Comparison of ENCODE assay signal across 24 cellular contexts in genomic region chr10:113533801-113534200, GRCh38. TPM values are rescaled to one million over a fixed set of nuclear protein-coding genes. Genes with fewer than 3 reads are reported as not detected.
"Had no signal": no experiment of that assay in that cellular context is flagged by ENCODE, and none has a peak within 500 bp of the region (broad histone marks: within the 10 kb centered on the region; RNA-seq: fewer than 3 reads in every experiment).

No MANE protein-coding gene starts in this region.

- H3K9me3 ChIP-seq: SJSA1 had no signal

- H3K36me3 ChIP-seq: SJSA1 had no signal

- H3K4me1 ChIP-seq: SJSA1 had no signal

- H3K27me3 ChIP-seq: SJSA1 had no signal

- H3K4me3 ChIP-seq: SJSA1, SK-N-MC had no signal

- DNase-seq: Kasumi-1, KG1, MV-4-11, NCI-H1048, NCI-H1105, NCI-H1417, NCI-H1436 treated with DMSO at 0.1 percent for 48 hours, NCI-H187, NCI-H2029, NCI-H2081 treated with DMSO at 0.1 percent for 48 hours, NCI-H2171, NCI-H226, NCI-H446, NCI-H510A, NCI-H524 treated with DMSO at 0.1 percent for 48 hours, NCI-H69, NCI-H774, Right ventricle myocardium superior, RPMI8226, SIG-M5 had no signal

- H3K27ac ChIP-seq: SJSA1, SK-N-MC had no signal

RNA-seq across cellular contexts. Expression of gene HABP2, which starts 19.1 kb away (rescaled TPM):
- total RNA-seq: HT-29, MCF 10A, SJSA1 had no signal
